In the genomic region with DNA sequence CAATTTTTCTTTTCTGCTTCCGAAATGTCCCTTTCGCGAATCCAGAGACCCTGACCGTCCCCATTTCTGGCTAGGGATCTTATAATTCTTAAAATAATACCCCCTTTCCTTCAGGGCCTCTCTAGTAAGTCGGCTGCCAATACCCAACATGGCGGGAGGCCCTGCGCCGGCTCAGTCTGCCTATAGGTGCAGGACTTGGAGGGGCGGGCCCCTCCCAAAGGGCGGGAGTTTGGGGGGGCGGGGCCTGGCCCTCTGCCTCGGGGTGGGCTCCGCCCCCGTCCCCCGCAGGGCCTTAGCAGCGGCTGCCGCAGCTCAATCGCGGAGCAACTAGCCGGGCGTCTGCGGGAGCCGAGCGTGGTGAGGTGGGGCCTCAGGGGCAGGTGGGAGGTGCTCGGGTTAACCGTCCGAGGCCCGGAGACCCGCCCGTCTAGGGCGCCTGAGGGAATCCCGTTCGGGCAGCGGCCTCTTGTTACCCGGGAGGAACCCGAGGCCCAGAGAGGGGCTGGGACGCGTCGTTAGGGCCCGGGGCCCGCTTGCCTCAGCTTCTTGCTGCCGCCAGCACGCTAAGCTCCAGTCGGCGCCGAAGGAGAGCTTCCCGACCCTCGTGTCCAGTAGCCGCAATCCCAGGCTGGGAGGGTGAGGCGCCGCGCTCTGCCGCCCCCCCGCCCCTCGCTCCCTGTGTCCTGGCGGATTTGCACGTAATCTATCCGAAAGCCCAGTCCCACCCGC, we compare ENCODE assay signal across 1 cellular context.
TF ChIP-seq lines count a peak whose summit lies in the region.

A gene with protein sequence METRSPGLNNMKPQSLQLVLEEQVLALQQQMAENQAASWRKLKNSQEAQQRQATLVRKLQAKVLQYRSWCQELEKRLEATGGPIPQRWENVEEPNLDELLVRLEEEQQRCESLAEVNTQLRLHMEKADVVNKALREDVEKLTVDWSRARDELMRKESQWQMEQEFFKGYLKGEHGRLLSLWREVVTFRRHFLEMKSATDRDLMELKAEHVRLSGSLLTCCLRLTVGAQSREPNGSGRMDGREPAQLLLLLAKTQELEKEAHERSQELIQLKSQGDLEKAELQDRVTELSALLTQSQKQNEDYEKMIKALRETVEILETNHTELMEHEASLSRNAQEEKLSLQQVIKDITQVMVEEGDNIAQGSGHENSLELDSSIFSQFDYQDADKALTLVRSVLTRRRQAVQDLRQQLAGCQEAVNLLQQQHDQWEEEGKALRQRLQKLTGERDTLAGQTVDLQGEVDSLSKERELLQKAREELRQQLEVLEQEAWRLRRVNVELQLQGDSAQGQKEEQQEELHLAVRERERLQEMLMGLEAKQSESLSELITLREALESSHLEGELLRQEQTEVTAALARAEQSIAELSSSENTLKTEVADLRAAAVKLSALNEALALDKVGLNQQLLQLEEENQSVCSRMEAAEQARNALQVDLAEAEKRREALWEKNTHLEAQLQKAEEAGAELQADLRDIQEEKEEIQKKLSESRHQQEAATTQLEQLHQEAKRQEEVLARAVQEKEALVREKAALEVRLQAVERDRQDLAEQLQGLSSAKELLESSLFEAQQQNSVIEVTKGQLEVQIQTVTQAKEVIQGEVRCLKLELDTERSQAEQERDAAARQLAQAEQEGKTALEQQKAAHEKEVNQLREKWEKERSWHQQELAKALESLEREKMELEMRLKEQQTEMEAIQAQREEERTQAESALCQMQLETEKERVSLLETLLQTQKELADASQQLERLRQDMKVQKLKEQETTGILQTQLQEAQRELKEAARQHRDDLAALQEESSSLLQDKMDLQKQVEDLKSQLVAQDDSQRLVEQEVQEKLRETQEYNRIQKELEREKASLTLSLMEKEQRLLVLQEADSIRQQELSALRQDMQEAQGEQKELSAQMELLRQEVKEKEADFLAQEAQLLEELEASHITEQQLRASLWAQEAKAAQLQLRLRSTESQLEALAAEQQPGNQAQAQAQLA (N-terminal part only) (plus strand): TSS at position 718 of the 729 bp plus-strand sequence. CDS start 6,770 bp downstream, outside the sequence.

TF ChIP-seq in HepG2, 621 proteins besides CTCF, POLR2A, EP300 and RAD21 (continued from another document and continues in another):
- TF ChIP-seq, protein P1, sequence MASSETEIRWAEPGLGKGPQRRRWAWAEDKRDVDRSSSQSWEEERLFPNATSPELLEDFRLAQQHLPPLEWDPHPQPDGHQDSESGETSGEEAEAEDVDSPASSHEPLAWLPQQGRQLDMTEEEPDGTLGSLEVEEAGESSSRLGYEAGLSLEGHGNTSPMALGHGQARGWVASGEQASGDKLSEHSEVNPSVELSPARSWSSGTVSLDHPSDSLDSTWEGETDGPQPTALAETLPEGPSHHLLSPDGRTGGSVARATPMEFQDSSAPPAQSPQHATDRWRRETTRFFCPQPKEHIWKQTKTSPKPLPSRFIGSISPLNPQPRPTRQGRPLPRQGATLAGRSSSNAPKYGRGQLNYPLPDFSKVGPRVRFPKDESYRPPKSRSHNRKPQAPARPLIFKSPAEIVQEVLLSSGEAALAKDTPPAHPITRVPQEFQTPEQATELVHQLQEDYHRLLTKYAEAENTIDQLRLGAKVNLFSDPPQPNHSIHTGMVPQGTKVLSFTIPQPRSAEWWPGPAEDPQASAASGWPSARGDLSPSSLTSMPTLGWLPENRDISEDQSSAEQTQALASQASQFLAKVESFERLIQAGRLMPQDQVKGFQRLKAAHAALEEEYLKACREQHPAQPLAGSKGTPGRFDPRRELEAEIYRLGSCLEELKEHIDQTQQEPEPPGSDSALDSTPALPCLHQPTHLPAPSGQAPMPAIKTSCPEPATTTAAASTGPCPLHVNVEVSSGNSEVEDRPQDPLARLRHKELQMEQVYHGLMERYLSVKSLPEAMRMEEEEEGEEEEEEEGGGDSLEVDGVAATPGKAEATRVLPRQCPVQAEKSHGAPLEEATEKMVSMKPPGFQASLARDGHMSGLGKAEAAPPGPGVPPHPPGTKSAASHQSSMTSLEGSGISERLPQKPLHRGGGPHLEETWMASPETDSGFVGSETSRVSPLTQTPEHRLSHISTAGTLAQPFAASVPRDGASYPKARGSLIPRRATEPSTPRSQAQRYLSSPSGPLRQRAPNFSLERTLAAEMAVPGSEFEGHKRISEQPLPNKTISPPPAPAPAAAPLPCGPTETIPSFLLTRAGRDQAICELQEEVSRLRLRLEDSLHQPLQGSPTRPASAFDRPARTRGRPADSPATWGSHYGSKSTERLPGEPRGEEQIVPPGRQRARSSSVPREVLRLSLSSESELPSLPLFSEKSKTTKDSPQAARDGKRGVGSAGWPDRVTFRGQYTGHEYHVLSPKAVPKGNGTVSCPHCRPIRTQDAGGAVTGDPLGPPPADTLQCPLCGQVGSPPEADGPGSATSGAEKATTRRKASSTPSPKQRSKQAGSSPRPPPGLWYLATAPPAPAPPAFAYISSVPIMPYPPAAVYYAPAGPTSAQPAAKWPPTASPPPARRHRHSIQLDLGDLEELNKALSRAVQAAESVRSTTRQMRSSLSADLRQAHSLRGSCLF (CRISPR knock-in tag; IDR thresholded peaks at IDR 0.05; ENCODE audit: borderline replicate concordance) = no peak; the same call in 1 of the 2 replicates
- TF ChIP-seq ZNF878 (CRISPR knock-in tag; IDR thresholded peaks at IDR 0.05) (peak; percentile 70; the same call in 1 of the 2 replicates), ARNT2 (CRISPR knock-in tag; IDR thresholded peaks at IDR 0.05; ENCODE audit: low read depth) (peak; percentile 49), NR3C1 (CRISPR knock-in tag; IDR thresholded peaks at IDR 0.05) (0 out of 2 replicates have a peak, but pooled peaks have one; percentile 83), SATB2 (CRISPR knock-in tag; IDR thresholded peaks at IDR 0.05) (peak; percentile 69; the same call in 1 of the 2 replicates), CREM (IDR thresholded peaks at IDR 0.05) (peak; percentile 68), CREM (CRISPR knock-in tag; IDR thresholded peaks at IDR 0.05) (peak; percentile 64; the same call in 1 of the 2 replicates), DMAP1 (CRISPR knock-in tag; IDR thresholded peaks at IDR 0.05) (peak; percentile 92), ZNF501 (CRISPR knock-in tag; IDR thresholded peaks at IDR 0.05) (peak; percentile 95), FOXK1 (CRISPR knock-in tag; IDR thresholded peaks at IDR 0.05; ENCODE audit: borderline replicate concordance, low read depth) (0 out of 2 replicates have a peak, but pooled peaks have one; percentile 18), EED (CRISPR knock-in tag; IDR thresholded peaks at IDR 0.05) (peak; percentile 97), ZNF367 (CRISPR knock-in tag; IDR thresholded peaks at IDR 0.05; ENCODE audit: borderline replicate concordance) (peak; percentile 87), ZNF891 (CRISPR knock-in tag; IDR thresholded peaks at IDR 0.05) (peak; percentile 55; the same call in 1 of the 2 replicates), ZSCAN9 (CRISPR knock-in tag; IDR thresholded peaks at IDR 0.05; ENCODE audit: borderline replicate concordance) (peak; percentile 83; the same call in 1 of the 2 replicates), MED13 (CRISPR knock-in tag; IDR thresholded peaks at IDR 0.05) (no peak), ARHGAP35 (CRISPR knock-in tag; IDR thresholded peaks at IDR 0.05; ENCODE audit: borderline replicate concordance) (no peak), POLR2AphosphoS2 (IDR thresholded peaks at IDR 0.05; ENCODE audit: low read depth, low read length) (no peak), MYC (CRISPR knock-in tag; IDR thresholded peaks at IDR 0.05; ENCODE audit: borderline replicate concordance) (peak; percentile 96), RXRA (CRISPR knock-in tag; IDR thresholded peaks at IDR 0.05) (peak; percentile 17), KLF12 (CRISPR knock-in tag; IDR thresholded peaks at IDR 0.05; ENCODE audit: borderline replicate concordance) (no peak; the same call in none of the 2 replicates), MAFG (CRISPR knock-in tag; IDR thresholded peaks at IDR 0.05) (0 out of 2 replicates have a peak, but pooled peaks have one; percentile 26), HDAC2 (CRISPR knock-in tag; IDR thresholded peaks at IDR 0.05) (no peak; the same call in none of the 2 replicates), SPEN (CRISPR knock-in tag; IDR thresholded peaks at IDR 0.05; ENCODE audit: low read depth) (peak; percentile 54; the same call in 1 of the 2 replicates), BRCA1 (CRISPR knock-in tag; IDR thresholded peaks at IDR 0.05) (no peak), HOXA9 (CRISPR knock-in tag; IDR thresholded peaks at IDR 0.05; ENCODE audit: borderline replicate concordance) (no peak), ZNF850 (CRISPR knock-in tag; conservative IDR thresholded peaks at IDR 0.05) (0 out of 2 replicates have a peak, but pooled peaks have one; percentile 59), SRSF4 (IDR thresholded peaks at IDR 0.05; ENCODE audit: low read depth, low read length, poor library complexity, severe bottlenecking) (no peak), ZNF33B (CRISPR knock-in tag; IDR thresholded peaks at IDR 0.05) (peak; percentile 90), HMGA1 (CRISPR knock-in tag; conservative IDR thresholded peaks at IDR 0.05) (no peak)
- TF ChIP-seq, protein P2, sequence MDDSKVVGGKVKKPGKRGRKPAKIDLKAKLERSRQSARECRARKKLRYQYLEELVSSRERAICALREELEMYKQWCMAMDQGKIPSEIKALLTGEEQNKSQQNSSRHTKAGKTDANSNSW (CRISPR knock-in tag; IDR thresholded peaks at IDR 0.05; ENCODE audit: borderline replicate concordance) = no peak; the same call in none of the 2 replicates
- TF ChIP-seq, protein P3, sequence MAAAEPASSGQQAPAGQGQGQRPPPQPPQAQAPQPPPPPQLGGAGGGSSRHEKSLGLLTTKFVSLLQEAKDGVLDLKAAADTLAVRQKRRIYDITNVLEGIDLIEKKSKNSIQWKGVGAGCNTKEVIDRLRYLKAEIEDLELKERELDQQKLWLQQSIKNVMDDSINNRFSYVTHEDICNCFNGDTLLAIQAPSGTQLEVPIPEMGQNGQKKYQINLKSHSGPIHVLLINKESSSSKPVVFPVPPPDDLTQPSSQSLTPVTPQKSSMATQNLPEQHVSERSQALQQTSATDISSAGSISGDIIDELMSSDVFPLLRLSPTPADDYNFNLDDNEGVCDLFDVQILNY (CRISPR knock-in tag; conservative IDR thresholded peaks at IDR 0.05) = no peak; the same call in none of the 2 replicates
- TF ChIP-seq, protein P4, sequence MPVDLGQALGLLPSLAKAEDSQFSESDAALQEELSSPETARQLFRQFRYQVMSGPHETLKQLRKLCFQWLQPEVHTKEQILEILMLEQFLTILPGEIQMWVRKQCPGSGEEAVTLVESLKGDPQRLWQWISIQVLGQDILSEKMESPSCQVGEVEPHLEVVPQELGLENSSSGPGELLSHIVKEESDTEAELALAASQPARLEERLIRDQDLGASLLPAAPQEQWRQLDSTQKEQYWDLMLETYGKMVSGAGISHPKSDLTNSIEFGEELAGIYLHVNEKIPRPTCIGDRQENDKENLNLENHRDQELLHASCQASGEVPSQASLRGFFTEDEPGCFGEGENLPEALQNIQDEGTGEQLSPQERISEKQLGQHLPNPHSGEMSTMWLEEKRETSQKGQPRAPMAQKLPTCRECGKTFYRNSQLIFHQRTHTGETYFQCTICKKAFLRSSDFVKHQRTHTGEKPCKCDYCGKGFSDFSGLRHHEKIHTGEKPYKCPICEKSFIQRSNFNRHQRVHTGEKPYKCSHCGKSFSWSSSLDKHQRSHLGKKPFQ (CRISPR knock-in tag; IDR thresholded peaks at IDR 0.05; ENCODE audit: insufficient replicate concordance) = peak; percentile 26
- TF ChIP-seq, protein P5, sequence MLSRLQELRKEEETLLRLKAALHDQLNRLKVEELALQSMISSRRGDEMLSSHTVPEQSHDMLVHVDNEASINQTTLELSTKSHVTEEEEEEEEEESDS (CRISPR knock-in tag; IDR thresholded peaks at IDR 0.05; ENCODE audit: borderline replicate concordance) = no peak
- TF ChIP-seq, protein P6, sequence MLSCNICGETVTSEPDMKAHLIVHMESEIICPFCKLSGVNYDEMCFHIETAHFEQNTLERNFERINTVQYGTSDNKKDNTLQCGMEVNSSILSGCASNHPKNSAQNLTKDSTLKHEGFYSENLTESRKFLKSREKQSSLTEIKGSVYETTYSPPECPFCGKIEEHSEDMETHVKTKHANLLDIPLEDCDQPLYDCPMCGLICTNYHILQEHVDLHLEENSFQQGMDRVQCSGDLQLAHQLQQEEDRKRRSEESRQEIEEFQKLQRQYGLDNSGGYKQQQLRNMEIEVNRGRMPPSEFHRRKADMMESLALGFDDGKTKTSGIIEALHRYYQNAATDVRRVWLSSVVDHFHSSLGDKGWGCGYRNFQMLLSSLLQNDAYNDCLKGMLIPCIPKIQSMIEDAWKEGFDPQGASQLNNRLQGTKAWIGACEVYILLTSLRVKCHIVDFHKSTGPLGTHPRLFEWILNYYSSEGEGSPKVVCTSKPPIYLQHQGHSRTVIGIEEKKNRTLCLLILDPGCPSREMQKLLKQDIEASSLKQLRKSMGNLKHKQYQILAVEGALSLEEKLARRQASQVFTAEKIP (CRISPR knock-in tag; IDR thresholded peaks at IDR 0.05; ENCODE audit: borderline replicate concordance) = no peak
- TF ChIP-seq, protein P7, sequence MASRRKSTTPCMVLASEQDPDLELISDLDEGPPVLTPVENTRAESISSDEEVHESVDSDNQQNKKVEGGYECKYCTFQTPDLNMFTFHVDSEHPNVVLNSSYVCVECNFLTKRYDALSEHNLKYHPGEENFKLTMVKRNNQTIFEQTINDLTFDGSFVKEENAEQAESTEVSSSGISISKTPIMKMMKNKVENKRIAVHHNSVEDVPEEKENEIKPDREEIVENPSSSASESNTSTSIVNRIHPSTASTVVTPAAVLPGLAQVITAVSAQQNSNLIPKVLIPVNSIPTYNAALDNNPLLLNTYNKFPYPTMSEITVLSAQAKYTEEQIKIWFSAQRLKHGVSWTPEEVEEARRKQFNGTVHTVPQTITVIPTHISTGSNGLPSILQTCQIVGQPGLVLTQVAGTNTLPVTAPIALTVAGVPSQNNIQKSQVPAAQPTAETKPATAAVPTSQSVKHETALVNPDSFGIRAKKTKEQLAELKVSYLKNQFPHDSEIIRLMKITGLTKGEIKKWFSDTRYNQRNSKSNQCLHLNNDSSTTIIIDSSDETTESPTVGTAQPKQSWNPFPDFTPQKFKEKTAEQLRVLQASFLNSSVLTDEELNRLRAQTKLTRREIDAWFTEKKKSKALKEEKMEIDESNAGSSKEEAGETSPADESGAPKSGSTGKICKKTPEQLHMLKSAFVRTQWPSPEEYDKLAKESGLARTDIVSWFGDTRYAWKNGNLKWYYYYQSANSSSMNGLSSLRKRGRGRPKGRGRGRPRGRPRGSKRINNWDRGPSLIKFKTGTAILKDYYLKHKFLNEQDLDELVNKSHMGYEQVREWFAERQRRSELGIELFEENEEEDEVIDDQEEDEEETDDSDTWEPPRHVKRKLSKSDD (CRISPR knock-in tag; IDR thresholded peaks at IDR 0.05; ENCODE audit: low read depth) = peak; percentile 71
- TF ChIP-seq, protein P8, sequence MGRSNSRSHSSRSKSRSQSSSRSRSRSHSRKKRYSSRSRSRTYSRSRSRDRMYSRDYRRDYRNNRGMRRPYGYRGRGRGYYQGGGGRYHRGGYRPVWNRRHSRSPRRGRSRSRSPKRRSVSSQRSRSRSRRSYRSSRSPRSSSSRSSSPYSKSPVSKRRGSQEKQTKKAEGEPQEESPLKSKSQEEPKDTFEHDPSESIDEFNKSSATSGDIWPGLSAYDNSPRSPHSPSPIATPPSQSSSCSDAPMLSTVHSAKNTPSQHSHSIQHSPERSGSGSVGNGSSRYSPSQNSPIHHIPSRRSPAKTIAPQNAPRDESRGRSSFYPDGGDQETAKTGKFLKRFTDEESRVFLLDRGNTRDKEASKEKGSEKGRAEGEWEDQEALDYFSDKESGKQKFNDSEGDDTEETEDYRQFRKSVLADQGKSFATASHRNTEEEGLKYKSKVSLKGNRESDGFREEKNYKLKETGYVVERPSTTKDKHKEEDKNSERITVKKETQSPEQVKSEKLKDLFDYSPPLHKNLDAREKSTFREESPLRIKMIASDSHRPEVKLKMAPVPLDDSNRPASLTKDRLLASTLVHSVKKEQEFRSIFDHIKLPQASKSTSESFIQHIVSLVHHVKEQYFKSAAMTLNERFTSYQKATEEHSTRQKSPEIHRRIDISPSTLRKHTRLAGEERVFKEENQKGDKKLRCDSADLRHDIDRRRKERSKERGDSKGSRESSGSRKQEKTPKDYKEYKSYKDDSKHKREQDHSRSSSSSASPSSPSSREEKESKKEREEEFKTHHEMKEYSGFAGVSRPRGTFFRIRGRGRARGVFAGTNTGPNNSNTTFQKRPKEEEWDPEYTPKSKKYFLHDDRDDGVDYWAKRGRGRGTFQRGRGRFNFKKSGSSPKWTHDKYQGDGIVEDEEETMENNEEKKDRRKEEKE (IDR thresholded peaks at IDR 0.05) = no peak
